Comparison of ENCODE assay signal across 12 cellular contexts in genomic region chr21:46226146-46226545, GRCh38. TPM values are rescaled to one million over a fixed set of nuclear protein-coding genes. Genes with fewer than 3 reads are reported as not detected.
DNase-seq lines count a peak whose midpoint lies in the region; ATAC-seq and TF ChIP-seq lines count a peak whose summit lies in the region.
"Had no signal": no experiment of that assay in that cellular context is flagged by ENCODE, and none has a peak within 500 bp of the region (broad histone marks: within the 10 kb centered on the region; RNA-seq: fewer than 3 reads in every experiment).

No MANE protein-coding gene starts in this region.

- H3K4me1 Mint-ChIP-seq in natural killer cell: peaks cover 51% of the 10 kb centered on the region in 2 donors

- no peaks in the 10 kb centered on the region for H3K27me3 ChIP-seq in MM.1S (replicated peaks; ENCODE audit: insufficient read depth, low read length)
- H3K27me3 ChIP-seq in endocrine pancreas (ENCODE audit: control insufficient read depth, insufficient read depth, low read length): no peaks in the 10 kb centered on the region
- H3K27me3 ChIP-seq in body of pancreas: no peaks in the 10 kb centered on the region
- H3K27me3 ChIP-seq: pancreas had no signal

- TF ChIP-seq POLR2A in body of pancreas (IDR thresholded peaks at IDR 0.05): no peak

- intact Hi-C loops in natural killer cell (cut with micrococcal nuclease): no loop called here
- intact Hi-C loops in body of pancreas (cut with DNase I): no loop called here

- no peak for DNase-seq in AG04449 (ENCODE audit: low read depth, low spot score)
- DNase-seq in MM.1S: no peak
- DNase-seq in natural killer cell: no peak
- no peak for DNase-seq in epidermal melanocyte (ENCODE audit: insufficient read length, low spot score)
- DNase-seq in NK-92 (lab: John Stamatoyannopoulos, UW; ENCODE audit: unreplicated experiment): no peak
- DNase-seq in body of pancreas: no peak
- no peak for DNase-seq in NCI-H446 (lab: John Stamatoyannopoulos, UW)
- DNase-seq: activated T-cell treated with anti-CD3 and anti-CD28 coated beads, Interleukin-2, amount 50 U/mL, for 1 hour; NCI-H1092; pancreas; SIG-M5 had no signal

- 92 to 100% methylated on average over 1 of the region's 1 CpG for WGBS in body of pancreas, 2 donors

- H3K4me1 ChIP-seq in MM.1S (ENCODE audit: low read length) (peaks cover 20% of the 10 kb centered on the region), endocrine pancreas (ENCODE audit: control insufficient read depth, insufficient read depth, low read length) (no peaks in the 10 kb centered on the region), body of pancreas (peaks cover 52% of the 10 kb centered on the region)

- POLR2A ChIA-PET in AG04449 (lab: Yijun Ruan, JAX): no interaction called here

- H3K36me3 ChIP-seq in MM.1S (replicated peaks; ENCODE audit: insufficient read depth, low read length): peaks cover 7% of the 10 kb centered on the region; the same call in 1 of the 2 replicates
- no peaks in the 10 kb centered on the region for H3K36me3 ChIP-seq in endocrine pancreas (ENCODE audit: control insufficient read depth, insufficient read depth, low read length)
- H3K36me3 ChIP-seq in body of pancreas (replicated peaks in 1 of 2; ENCODE audit: insufficient read depth in 1 of 2, low read depth in 2 of 2): no peaks in the 10 kb centered on the region

- H3K9me3 Mint-ChIP-seq in natural killer cell: no peaks in the 10 kb centered on the region

- peak overlapping the region; percentile 88 for H3K4me3 Mint-ChIP-seq in natural killer cell

- H3K36me3 Mint-ChIP-seq in natural killer cell: no peaks in the 10 kb centered on the region

- H3K79me2 ChIP-seq in MM.1S (ENCODE audit: low read length): peaks cover 70% of the 10 kb centered on the region

- H3F3A ChIP-seq in MM.1S (ENCODE audit: insufficient read depth, low read length): peaks cover 15% of the 10 kb centered on the region

- no peaks in the 10 kb centered on the region for H3K9me2 ChIP-seq in MM.1S (replicated peaks; ENCODE audit: insufficient read depth, low read length)

- H3K9ac ChIP-seq in MM.1S (ENCODE audit: low read length): no peak overlapping the region; the same call in 1 of the 2 replicates
- no peak overlapping the region for H3K9ac ChIP-seq in endocrine pancreas (ENCODE audit: control insufficient read depth, insufficient read depth, low read length)

- H3K9me3 ChIP-seq in MM.1S (replicated peaks; ENCODE audit: insufficient read depth, low read length) (no peaks in the 10 kb centered on the region), endocrine pancreas (ENCODE audit: control insufficient read depth, low read length) (no peaks in the 10 kb centered on the region), body of pancreas (no peaks in the 10 kb centered on the region)
- H3K9me3 ChIP-seq: pancreas had no signal

- CTCF ChIA-PET in AG04449 (lab: Yijun Ruan, JAX): interaction anchor here (1.0 to 2.6 kb wide), 2 partner anchors 11 to 73 kb away, joined by 4 to 8 read pairs; no protein-coding TSS in a partner anchor

- no peak overlapping the region for H2AFZ ChIP-seq in MM.1S (ENCODE audit: low read length)

- peak overlapping the region; percentile 79 for H3K4me2 ChIP-seq in MM.1S (ENCODE audit: low read depth, low read length)

- H4K20me1 ChIP-seq in MM.1S (ENCODE audit: insufficient read depth, low read length): peaks cover 20% of the 10 kb centered on the region

- ATAC-seq in natural killer cell (no peak), body of pancreas (no peak)
- ATAC-seq: pancreas had no signal

- TF ChIP-seq CTCF in AG04449 (IDR thresholded peaks at IDR 0.05; ENCODE audit: insufficient read depth, low read length, missing control alignments): no peak
- no peak for TF ChIP-seq CTCF in MM.1S (IDR thresholded peaks at IDR 0.05; ENCODE audit: low read length)
- no peak for TF ChIP-seq CTCF in natural killer cell (IDR thresholded peaks at IDR 0.05)
- no peak for TF ChIP-seq CTCF in body of pancreas (IDR thresholded peaks at IDR 0.05)

- H3K27ac Mint-ChIP-seq in natural killer cell: peak overlapping the region; percentile 78 to 88

- H3K4me3 ChIP-seq in AG04449 (ENCODE audit: low read depth, low read length) (peak overlapping the region; percentile 10), MM.1S (ENCODE audit: low read length) (no peak overlapping the region), endocrine pancreas (ENCODE audit: control insufficient read depth, insufficient read depth, low read length) (peak overlapping the region; percentile 73), body of pancreas (no peak overlapping the region)
- H3K4me3 ChIP-seq: pancreas had no signal

- H3K27ac ChIP-seq in MM.1S (ENCODE audit: low read length) (no peak overlapping the region), body of pancreas (peak overlapping the region in 2 of 4 donors; percentile 30 to 87)

- no peaks in the 10 kb centered on the region for H3K27me3 Mint-ChIP-seq in natural killer cell (ENCODE audit: low read depth in 2 of 2)

RNA-seq across cellular contexts. Expression of gene LSS, which starts 2.4 kb away (rescaled TPM):
- 10 to 100 TPM; 59.9 to 82.2 (median 62.7) TPM for total RNA-seq in natural killer cell
- total RNA-seq in body of pancreas: 10 to 100 TPM; 38.9 to 68.9 TPM

RNA-seq across cellular contexts. Expression of gene SPATC1L, which starts 41.9 kb away (rescaled TPM):
- total RNA-seq in natural killer cell (1 to 10 TPM in 2 of 3 donors, under 1 TPM in 1; 0.18 to 4.0 (median 2.7) TPM), body of pancreas (1 to 10 TPM; 4.4 to 9.6 TPM)

RNA-seq across cellular contexts. Expression of gene MCM3AP, which starts 59.3 kb away (rescaled TPM):
- total RNA-seq in natural killer cell: 100 to 1,000 TPM; 143 to 172 (median 159) TPM
- 100 to 1,000 TPM in 1 of 2 donors, 10 to 100 TPM in 1; 52.7 to 102 TPM for total RNA-seq in body of pancreas

RNA-seq across cellular contexts. Expression of gene YBEY, which starts 60.0 kb away (rescaled TPM):
- total RNA-seq in natural killer cell: 10 to 100 TPM; 10.8 to 13.7 (median 12.7) TPM
- total RNA-seq in body of pancreas: 10 to 100 TPM in 1 of 2 donors, 1 to 10 TPM in 1; 4.9 to 15.2 TPM

Comparison
In these comparisons a context has a peak if more than half of its experiments do, and no peak if none do; other contexts are left out.
1. H3K4me3 ChIP-seq: peak in AG04449 (single experiment) and endocrine pancreas (single experiment); none in MM.1S (single experiment) and body of pancreas (0 of 2).